22 cellular contexts compared by ENCODE assay signal in the genomic region with DNA sequence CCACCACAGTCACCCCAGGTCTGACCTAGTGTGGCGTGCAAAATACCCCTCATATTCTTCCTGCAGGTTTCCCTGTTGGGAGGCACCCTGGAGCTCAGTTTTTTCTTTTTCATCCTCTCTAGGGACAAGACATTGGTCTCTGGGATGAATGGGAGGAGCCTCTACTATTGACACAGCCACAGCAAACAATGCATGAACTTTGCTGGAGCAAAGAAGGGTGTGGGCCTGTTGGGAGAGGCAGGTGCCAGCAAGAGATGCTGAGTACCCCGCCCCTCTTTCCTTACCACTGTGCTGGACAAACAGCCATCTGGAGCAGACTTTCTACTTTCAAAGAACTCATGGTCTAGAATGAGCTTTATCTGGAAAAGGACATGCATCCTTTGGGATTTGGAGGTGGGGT. TPM values are rescaled to one million over a fixed set of nuclear protein-coding genes. Genes with fewer than 3 reads are reported as not detected.
DNase-seq lines count a peak whose midpoint lies in the region; ATAC-seq and TF ChIP-seq lines count a peak whose summit lies in the region.
"Had no signal": no experiment of that assay in that cellular context is flagged by ENCODE, and none has a peak within 500 bp of the region (broad histone marks: within the 10 kb centered on the region; RNA-seq: fewer than 3 reads in every experiment).

No MANE protein-coding gene starts in this region.

- H3K4me3 Mint-ChIP-seq in activated naive CD4-positive, alpha-beta T cell treated with anti-CD3 and anti-CD28 coated beads for 36 hours: no peak overlapping the region
- H3K4me3 Mint-ChIP-seq: activated CD4-positive, alpha-beta T cell treated with anti-CD3 and anti-CD28 coated beads, Interleukin-2, amount 10 ng/mL, durations not matched to agents 7 days and 5 days; activated naive CD8-positive, alpha-beta T cell treated with anti-CD3 and anti-CD28 coated beads, Interleukin-2, amount 50 U/mL, for 24 hours; activated T-cell treated with anti-CD3 and anti-CD28 coated beads, Interleukin-2, amount 50 U/mL, for 4 hours; HFFc6; memory B cell; stimulated activated naive B cell treated with anti-CD40 and anti-IgM and Interleukin-4, amounts not matched to agents 10 μg/mL and 1 μg/mL and 100 μg/mL, for 72 hours; T-helper 1 cell treated with Interleukin-12 subunit alpha and Interleukin-12 subunit beta and Interleukin-4 antibody, amounts not matched to agents 30 μg/mL and 1 μg/mL, for 36 hours had no signal

- ATAC-seq in GM18517 (IDR thresholded peaks at IDR 0.05; ENCODE audit: unreplicated experiment) (no peak), GM21423 (IDR thresholded peaks at IDR 0.05; ENCODE audit: unreplicated experiment) (no peak)
- ATAC-seq: activated naive CD8-positive, alpha-beta T cell treated with anti-CD3 and anti-CD28 coated beads, Interleukin-2, amount 50 U/mL, for 24 hours; activated T-cell treated with anti-CD3 and anti-CD28 coated beads, Interleukin-2, amount 50 U/mL, for 4 hours; foreskin keratinocyte; stimulated activated naive B cell treated with anti-CD40 and anti-IgM and Interleukin-4, amounts not matched to agents 10 μg/mL and 1 μg/mL and 100 μg/mL, for 72 hours had no signal

- no peaks in the 10 kb centered on the region for H3K9me3 Mint-ChIP-seq in activated naive CD4-positive, alpha-beta T cell treated with anti-CD3 and anti-CD28 coated beads for 36 hours
- H3K9me3 Mint-ChIP-seq: activated CD4-positive, alpha-beta T cell treated with anti-CD3 and anti-CD28 coated beads, Interleukin-2, amount 10 ng/mL, durations not matched to agents 7 days and 5 days; activated naive CD8-positive, alpha-beta T cell treated with anti-CD3 and anti-CD28 coated beads, Interleukin-2, amount 50 U/mL, for 24 hours; activated T-cell treated with anti-CD3 and anti-CD28 coated beads, Interleukin-2, amount 50 U/mL, for 4 hours; HFFc6; memory B cell; stimulated activated naive B cell treated with anti-CD40 and anti-IgM and Interleukin-4, amounts not matched to agents 10 μg/mL and 1 μg/mL and 100 μg/mL, for 72 hours; T-helper 1 cell treated with Interleukin-12 subunit alpha and Interleukin-12 subunit beta and Interleukin-4 antibody, amounts not matched to agents 30 μg/mL and 1 μg/mL, for 36 hours had no signal

- H3K4me3 ChIP-seq in epithelial cell of esophagus (ENCODE audit: low read length): no peak overlapping the region
- H3K4me3 ChIP-seq: uterus had no signal

- peak; percentile 49 for DNase-seq in NCI-H1105 (lab: John Stamatoyannopoulos, UW)
- DNase-seq in NCI-H2196 treated with DMSO at 0.1 percent for 48 hours (lab: John Stamatoyannopoulos, UW; ENCODE audit: unreplicated experiment): peak; percentile 39
- peak; percentile 21 for DNase-seq in epithelial cell of esophagus (ENCODE audit: low read depth)
- DNase-seq in DMS114 treated with DMSO at 0.1 percent for 48 hours (lab: John Stamatoyannopoulos, UW; ENCODE audit: unreplicated experiment): no peak
- DNase-seq in activated naive CD4-positive, alpha-beta T cell treated with anti-CD3 and anti-CD28 coated beads for 36 hours: no peak
- DNase-seq: activated CD4-positive, alpha-beta T cell treated with anti-CD3 and anti-CD28 coated beads, Interleukin-2, amount 10 ng/mL, durations not matched to agents 7 days and 5 days; activated naive CD8-positive, alpha-beta T cell treated with anti-CD3 and anti-CD28 coated beads, Interleukin-2, amount 50 U/mL, for 24 hours; activated T-cell treated with anti-CD3 and anti-CD28 coated beads, Interleukin-2, amount 50 U/mL, for 4 hours; caudate nucleus; foreskin keratinocyte; HFFc6; NCI-H446 treated with DMSO at 0.1 percent for 48 hours; nucleus accumbens; stimulated activated naive B cell treated with anti-CD40 and anti-IgM and Interleukin-4, amounts not matched to agents 10 μg/mL and 1 μg/mL and 100 μg/mL, for 72 hours; uterus had no signal

- peaks cover 3% of the 10 kb centered on the region for H3K27me3 Mint-ChIP-seq in activated naive CD4-positive, alpha-beta T cell treated with anti-CD3 and anti-CD28 coated beads for 36 hours (ENCODE audit: low read depth)
- H3K27me3 Mint-ChIP-seq: memory B cell had no signal

- TF ChIP-seq CTCF in C4-2B (conservative IDR thresholded peaks at IDR 0.05): no peak
- TF ChIP-seq CTCF in epithelial cell of esophagus (IDR thresholded peaks at IDR 0.05; ENCODE audit: insufficient read depth, low read depth, low read length, missing control alignments): no peak

- H3K27ac ChIP-seq in C4-2B: peak overlapping the region; percentile 45
- H3K27ac ChIP-seq: foreskin keratinocyte, HL-60, uterus had no signal

- no peaks in the 10 kb centered on the region for H3K36me3 Mint-ChIP-seq in activated naive CD4-positive, alpha-beta T cell treated with anti-CD3 and anti-CD28 coated beads for 36 hours (ENCODE audit: low read depth)
- H3K36me3 Mint-ChIP-seq: memory B cell; stimulated activated naive B cell treated with anti-CD40 and anti-IgM and Interleukin-4, amounts not matched to agents 10 μg/mL and 1 μg/mL and 100 μg/mL, for 72 hours had no signal

- CTCF ChIA-PET in activated naive CD4-positive, alpha-beta T cell treated with anti-CD3 and anti-CD28 coated beads for 36 hours (lab: Charles Lee): no interaction called here

- H3K4me1 Mint-ChIP-seq in activated naive CD4-positive, alpha-beta T cell treated with anti-CD3 and anti-CD28 coated beads for 36 hours (ENCODE audit: low read depth): peaks cover 5% of the 10 kb centered on the region
- H3K4me1 Mint-ChIP-seq: activated CD4-positive, alpha-beta T cell treated with anti-CD3 and anti-CD28 coated beads, Interleukin-2, amount 10 ng/mL, durations not matched to agents 7 days and 5 days had no signal

- intact Hi-C loops in activated naive CD4-positive, alpha-beta T cell treated with anti-CD3 and anti-CD28 coated beads for 36 hours (cut with micrococcal nuclease): no loop called here

- no peak overlapping the region for H3K27ac Mint-ChIP-seq in activated naive CD4-positive, alpha-beta T cell treated with anti-CD3 and anti-CD28 coated beads for 36 hours
- H3K27ac Mint-ChIP-seq: activated CD4-positive, alpha-beta T cell treated with anti-CD3 and anti-CD28 coated beads, Interleukin-2, amount 10 ng/mL, durations not matched to agents 7 days and 5 days; activated naive CD8-positive, alpha-beta T cell treated with anti-CD3 and anti-CD28 coated beads, Interleukin-2, amount 50 U/mL, for 24 hours; HFFc6; memory B cell; stimulated activated naive B cell treated with anti-CD40 and anti-IgM and Interleukin-4, amounts not matched to agents 10 μg/mL and 1 μg/mL and 100 μg/mL, for 72 hours; T-helper 1 cell treated with Interleukin-12 subunit alpha and Interleukin-12 subunit beta and Interleukin-4 antibody, amounts not matched to agents 30 μg/mL and 1 μg/mL, for 36 hours had no signal

RNA-seq across cellular contexts. Expression of a gene that starts 10.1 kb away (rescaled TPM):
- total RNA-seq in activated naive CD4-positive, alpha-beta T cell treated with anti-CD3 and anti-CD28 coated beads for 36 hours: not detected
- total RNA-seq: activated CD4-positive, alpha-beta T cell treated with anti-CD3 and anti-CD28 coated beads, Interleukin-2, amount 10 ng/mL, durations not matched to agents 7 days and 5 days; foreskin keratinocyte; RPMI7951 had no signal

Comparison
In these comparisons a context has a peak if more than half of its experiments do, and no peak if none do; other contexts are left out.
1. DNase-seq: peak in NCI-H1105 (single experiment), NCI-H2196 treated with DMSO at 0.1 percent for 48 hours (single experiment) and epithelial cell of esophagus (single experiment); none in DMS114 treated with DMSO at 0.1 percent for 48 hours (single experiment) and activated naive CD4-positive, alpha-beta T cell treated with anti-CD3 and anti-CD28 coated beads for 36 hours (single experiment).